1 cellular context compared by ENCODE assay signal in genomic region chr1:21217812-21218596, GRCh38.
TF ChIP-seq lines count a peak whose summit lies in the region.

No MANE protein-coding gene starts in this region.

TF ChIP-seq in K562, 482 proteins besides CTCF, POLR2A, EP300 and RAD21 (continued from another document and continues in another):
- no peak for TF ChIP-seq MGA (IDR thresholded peaks at IDR 0.05)
- TF ChIP-seq ZNF780A (CRISPR knock-in tag; IDR thresholded peaks at IDR 0.05), result no peak
- 0 out of 2 replicates have a peak, but pooled peaks have one; percentile 35 for TF ChIP-seq XRCC5 (IDR thresholded peaks at IDR 0.05; ENCODE audit: low read depth, low read length)
- TF ChIP-seq MAFG (tag; conservative IDR thresholded peaks at IDR 0.05), result no peak
- 0 out of 2 replicates have a peak, but pooled peaks have one; percentile 35 for TF ChIP-seq SMAD4 (CRISPR knock-in tag; conservative IDR thresholded peaks at IDR 0.05)
- no peak for TF ChIP-seq ZBTB26 (CRISPR knock-in tag; IDR thresholded peaks at IDR 0.05)
- TF ChIP-seq ZBTB33 (CRISPR knock-in tag; IDR thresholded peaks at IDR 0.05), result peak; percentile 69
- TF ChIP-seq ELK1 (CRISPR knock-in tag; IDR thresholded peaks at IDR 0.05), result no peak
- TF ChIP-seq PTTG1 (tag; IDR thresholded peaks at IDR 0.05; ENCODE audit: low read depth), result no peak
- peak in 1 of 2 experiments; percentile 64; a peak in 1 of 4 replicates for TF ChIP-seq SRF (CRISPR knock-in tag; IDR thresholded peaks at IDR 0.05)
- TF ChIP-seq CBFB (CRISPR knock-in tag; IDR thresholded peaks at IDR 0.05), result no peak
- TF ChIP-seq ZNF785 (CRISPR knock-in tag; IDR thresholded peaks at IDR 0.05), result no peak
- TF ChIP-seq TEAD4 (IDR thresholded peaks at IDR 0.05; ENCODE audit: low read length), result peak; percentile 47; the same call in 1 of the 2 replicates
- no peak for TF ChIP-seq TEAD4 (CRISPR knock-in tag; IDR thresholded peaks at IDR 0.05; ENCODE audit: borderline replicate concordance)
- TF ChIP-seq MAX (CRISPR knock-in tag; IDR thresholded peaks at IDR 0.05), result peak; percentile 34
- peak; percentile 23; the same call in 1 of the 2 replicates for TF ChIP-seq NFIC (IDR thresholded peaks at IDR 0.05)
- no peak for TF ChIP-seq ZKSCAN8 (CRISPR knock-in tag; IDR thresholded peaks at IDR 0.05)
- 0 out of 4 replicates have a peak, but pooled peaks of 1 of the 2 experiments have one; percentile 46 for TF ChIP-seq MNT (conservative IDR thresholded peaks at IDR 0.05)
- no peak for TF ChIP-seq ZNF140 (CRISPR knock-in tag; IDR thresholded peaks at IDR 0.05)
- no peak for TF ChIP-seq NONO (IDR thresholded peaks at IDR 0.05; ENCODE audit: low read depth in 2 of 2, low read length in 1 of 2)
- no peak for TF ChIP-seq ZNF124 (CRISPR knock-in tag; IDR thresholded peaks at IDR 0.05)
- TF ChIP-seq NRF1 (conservative IDR thresholded peaks at IDR 0.05 in 1 of 2, IDR thresholded peaks at IDR 0.05 in 1 of 2), result no peak; a peak in 1 of 4 replicates
- peak; percentile 61; the same call in 1 of the 2 replicates for TF ChIP-seq GATA2 (CRISPR knock-in tag; IDR thresholded peaks at IDR 0.05)
- no peak for TF ChIP-seq CBX3 (IDR thresholded peaks at IDR 0.05; ENCODE audit: borderline replicate concordance in 1 of 2, low read length in 2 of 2)
- no peak for TF ChIP-seq NR3C1 (CRISPR knock-in tag; IDR thresholded peaks at IDR 0.05)
- TF ChIP-seq MLX (CRISPR knock-in tag; conservative IDR thresholded peaks at IDR 0.05), result no peak
- TF ChIP-seq ZNF316 (IDR thresholded peaks at IDR 0.05), result no peak
- no peak for TF ChIP-seq ILF3 (IDR thresholded peaks at IDR 0.05; ENCODE audit: borderline replicate concordance)
- no peak for TF ChIP-seq ELK3 (CRISPR knock-in tag; IDR thresholded peaks at IDR 0.05)
- no peak for TF ChIP-seq NR2F6 (CRISPR knock-in tag; IDR thresholded peaks at IDR 0.05)
- peak; percentile 77 for TF ChIP-seq TAL1 (IDR thresholded peaks at IDR 0.05)
- no peak for TF ChIP-seq BDP1 (IDR thresholded peaks at IDR 0.05; ENCODE audit: insufficient read depth, insufficient read length)
- 0 out of 4 replicates have a peak, but pooled peaks of 1 of the 2 experiments have one; percentile 6 for TF ChIP-seq ZMIZ1 (IDR thresholded peaks at IDR 0.05; ENCODE audit: low read depth in 2 of 2, low read length in 2 of 2)
- TF ChIP-seq CBFA2T3 (IDR thresholded peaks at IDR 0.05), result peak; percentile 86
- TF ChIP-seq TCFL5 (CRISPR knock-in tag; conservative IDR thresholded peaks at IDR 0.05), result no peak
- TF ChIP-seq ZNF174 (CRISPR knock-in tag; IDR thresholded peaks at IDR 0.05), result no peak
- TF ChIP-seq PCBP1 (IDR thresholded peaks at IDR 0.05; ENCODE audit: low read depth, low read length, poor library complexity, severe bottlenecking), result no peak
- no peak for TF ChIP-seq RFX1 (IDR thresholded peaks at IDR 0.05)
